11 cellular contexts compared by ENCODE assay signal in the genomic region with DNA sequence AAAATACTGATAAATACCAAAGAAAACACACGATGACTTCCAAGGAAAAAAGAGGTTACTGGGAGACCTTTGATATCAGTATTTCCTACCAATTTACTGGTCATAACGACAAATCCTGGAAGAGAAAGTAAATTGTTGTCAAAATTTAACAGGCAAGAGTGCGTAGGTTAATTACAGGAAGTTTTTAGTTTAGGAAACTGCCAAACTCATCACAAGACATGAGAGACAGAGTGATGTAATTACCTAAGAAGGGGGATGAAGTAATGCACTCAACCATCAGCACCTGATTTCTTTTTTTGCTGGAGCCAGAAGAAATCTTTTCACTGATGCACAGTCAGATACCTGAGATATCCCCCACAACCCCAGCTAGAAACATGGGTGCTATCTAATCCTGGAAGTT.
A peak's percentile ranks its signal among the peaks of the same experiment; 100 is the strongest.
DNase-seq lines count a peak whose midpoint lies in the region; ATAC-seq and TF ChIP-seq lines count a peak whose summit lies in the region.
"Had no signal": no experiment of that assay in that cellular context is flagged by ENCODE, and none has a peak within 500 bp of the region (broad histone marks: within the 10 kb centered on the region; RNA-seq: fewer than 3 reads in every experiment).

No MANE protein-coding gene starts in this region.

- no peaks in the 10 kb centered on the region for H3K36me3 ChIP-seq in neutrophil

- no peak for TF ChIP-seq CTCF in neutrophil (IDR thresholded peaks at IDR 0.05)

- H3K4me3 ChIP-seq in neutrophil (ENCODE audit: low read depth in 1 of 2, low read length in 1 of 2) = peak overlapping the region in 1 of 2 experiments; percentile 26

- DNase-seq in NCI-H69 (lab: John Stamatoyannopoulos, UW) = peak; percentile 31
- no peak for DNase-seq in foreskin melanocyte
- no peak for DNase-seq in stimulated activated CD4-positive, alpha-beta T cell treated with anti-CD3 and anti-CD28 coated beads, Interleukin-15, amount 100 ng/mL, for 24 hours
- DNase-seq in NCI-H82 (lab: John Stamatoyannopoulos, UW) = no peak
- DNase-seq in effector CD4-positive, alpha-beta T cell = no peak
- DNase-seq: activated CD8-positive, alpha-beta memory T cell treated with anti-CD3 and anti-CD28 coated beads, Interleukin-2, amount 50 U/mL, for 4 hours; NCI-H345; T-helper 1 cell had no signal

- H3K9me3 ChIP-seq in neutrophil = no peaks in the 10 kb centered on the region

- peaks cover 18 to 30% of the 10 kb centered on the region in 2 experiments for H3K4me1 ChIP-seq in neutrophil (ENCODE audit: control insufficient read depth in 1 of 2, insufficient read depth in 1 of 2, low read depth in 1 of 2, low read length in 1 of 2)

- ATAC-seq in GM18520 (IDR thresholded peaks at IDR 0.05; ENCODE audit: unreplicated experiment) (peak; percentile 22), HG02763 (IDR thresholded peaks at IDR 0.05; ENCODE audit: unreplicated experiment) (peak; percentile 40)

- peak overlapping the region; percentile 77 for H3K27ac ChIP-seq in neutrophil

- no peaks in the 10 kb centered on the region for H3K27me3 ChIP-seq in neutrophil
